In genomic region chr20:22411568-22412450, GRCh38 we compare ENCODE assay signal across 1 cellular context.
TF ChIP-seq lines count a peak whose summit lies in the region.

No MANE protein-coding gene starts in this region.

TF ChIP-seq in HepG2, 621 proteins besides CTCF, POLR2A, EP300 and RAD21 (continued from another document and continues in another):
- TF ChIP-seq, protein P1, sequence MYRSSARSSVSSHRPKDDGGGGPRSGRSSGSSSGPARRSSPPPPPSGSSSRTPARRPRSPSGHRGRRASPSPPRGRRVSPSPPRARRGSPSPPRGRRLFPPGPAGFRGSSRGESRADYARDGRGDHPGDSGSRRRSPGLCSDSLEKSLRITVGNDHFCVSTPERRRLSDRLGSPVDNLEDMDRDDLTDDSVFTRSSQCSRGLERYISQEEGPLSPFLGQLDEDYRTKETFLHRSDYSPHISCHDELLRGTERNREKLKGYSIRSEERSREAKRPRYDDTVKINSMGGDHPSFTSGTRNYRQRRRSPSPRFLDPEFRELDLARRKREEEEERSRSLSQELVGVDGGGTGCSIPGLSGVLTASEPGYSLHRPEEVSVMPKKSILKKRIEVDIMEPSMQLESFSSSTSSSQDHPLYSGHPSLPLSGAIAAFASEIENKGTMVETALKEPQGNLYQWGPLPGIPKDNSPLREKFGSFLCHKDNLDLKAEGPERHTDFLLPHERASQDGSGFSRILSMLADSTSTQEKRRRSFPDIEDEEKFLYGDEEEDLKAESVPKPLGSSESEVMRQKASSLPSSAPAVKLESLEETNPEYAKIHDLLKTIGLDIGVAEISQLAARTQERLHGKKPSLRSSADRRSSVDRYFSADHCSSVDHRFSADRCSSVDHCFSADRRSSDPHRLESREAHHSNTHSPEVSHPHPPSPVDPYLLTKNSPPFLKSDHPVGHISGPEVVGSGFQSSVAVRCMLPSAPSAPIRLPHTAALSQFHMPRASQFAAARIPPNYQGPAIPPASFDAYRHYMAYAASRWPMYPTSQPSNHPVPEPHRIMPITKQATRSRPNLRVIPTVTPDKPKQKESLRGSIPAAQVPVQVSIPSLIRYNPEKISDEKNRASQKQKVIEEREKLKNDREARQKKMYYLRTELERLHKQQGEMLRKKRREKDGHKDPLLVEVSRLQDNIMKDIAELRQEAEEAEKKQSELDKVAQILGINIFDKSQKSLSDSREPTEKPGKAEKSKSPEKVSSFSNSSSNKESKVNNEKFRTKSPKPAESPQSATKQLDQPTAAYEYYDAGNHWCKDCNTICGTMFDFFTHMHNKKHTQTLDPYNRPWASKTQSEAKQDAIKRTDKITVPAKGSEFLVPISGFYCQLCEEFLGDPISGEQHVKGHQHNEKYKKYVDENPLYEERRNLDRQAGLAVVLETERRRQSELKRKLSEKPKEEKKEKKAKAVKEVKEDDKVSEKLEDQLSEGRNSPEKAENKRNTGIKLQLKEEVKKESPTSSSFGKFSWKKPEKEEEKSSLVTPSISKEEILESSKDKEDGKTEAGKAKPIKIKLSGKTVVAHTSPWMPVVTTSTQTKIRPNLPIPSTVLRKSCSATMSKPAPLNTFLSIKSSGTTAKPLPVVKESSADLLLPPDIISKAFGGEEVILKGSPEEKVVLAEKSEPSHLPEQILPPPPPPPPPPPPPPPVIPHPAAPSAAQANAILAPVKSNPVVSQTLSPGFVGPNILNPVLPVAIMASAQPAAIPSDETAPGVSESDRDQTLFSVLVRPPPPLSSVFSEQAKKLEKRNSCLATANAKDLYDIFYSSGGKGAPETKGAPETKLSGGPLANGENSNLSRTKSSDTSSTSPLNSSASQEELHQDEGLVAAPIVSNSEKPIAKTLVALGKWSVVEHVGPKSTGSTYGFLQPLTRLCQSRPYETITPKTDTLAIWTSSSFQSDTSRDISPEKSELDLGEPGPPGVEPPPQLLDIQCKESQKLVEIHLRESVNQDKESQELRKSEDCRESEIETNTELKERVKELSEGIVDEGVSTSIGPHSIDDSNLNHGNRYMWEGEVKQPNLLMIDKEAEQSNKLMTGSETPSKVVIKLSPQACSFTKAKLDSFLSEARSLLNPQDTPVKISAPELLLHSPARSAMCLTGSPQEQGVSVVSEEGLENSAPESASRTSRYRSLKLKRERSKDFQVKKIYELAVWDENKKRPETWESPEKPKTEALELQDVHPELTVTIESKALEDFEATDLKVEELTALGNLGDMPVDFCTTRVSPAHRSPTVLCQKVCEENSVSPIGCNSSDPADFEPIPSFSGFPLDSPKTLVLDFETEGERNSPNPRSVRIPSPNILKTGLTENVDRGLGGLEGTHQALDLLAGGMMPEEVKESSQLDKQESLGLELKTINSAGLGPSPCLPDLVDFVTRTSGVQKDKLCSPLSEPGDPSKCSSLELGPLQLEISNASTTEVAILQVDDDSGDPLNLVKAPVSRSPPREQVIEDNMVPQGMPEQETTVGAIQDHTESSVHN (CRISPR knock-in tag; IDR thresholded peaks at IDR 0.05): peak; percentile 56; the same call in 1 of the 2 replicates
- peak; percentile 89 for TF ChIP-seq FOXA3 (CRISPR knock-in tag; IDR thresholded peaks at IDR 0.05)
- TF ChIP-seq ZNF496 (CRISPR knock-in tag; IDR thresholded peaks at IDR 0.05; ENCODE audit: insufficient replicate concordance): no peak
- TF ChIP-seq ZBTB8A (CRISPR knock-in tag; IDR thresholded peaks at IDR 0.05; ENCODE audit: borderline replicate concordance, low read depth): 0 out of 2 replicates have a peak, but pooled peaks have one; percentile 15
- peak; percentile 17; the same call in 1 of the 2 replicates for TF ChIP-seq PITX1 (CRISPR knock-in tag; IDR thresholded peaks at IDR 0.05)
- TF ChIP-seq HDAC2 (CRISPR knock-in tag; IDR thresholded peaks at IDR 0.05): peak; percentile 37; the same call in 1 of the 2 replicates
- no peak; the same call in 1 of the 2 replicates for TF ChIP-seq EED (CRISPR knock-in tag; IDR thresholded peaks at IDR 0.05)
- TF ChIP-seq ZNF383 (CRISPR knock-in tag; IDR thresholded peaks at IDR 0.05; ENCODE audit: borderline replicate concordance): peak; percentile 66; the same call in 1 of the 2 replicates
- TF ChIP-seq, protein P2, sequence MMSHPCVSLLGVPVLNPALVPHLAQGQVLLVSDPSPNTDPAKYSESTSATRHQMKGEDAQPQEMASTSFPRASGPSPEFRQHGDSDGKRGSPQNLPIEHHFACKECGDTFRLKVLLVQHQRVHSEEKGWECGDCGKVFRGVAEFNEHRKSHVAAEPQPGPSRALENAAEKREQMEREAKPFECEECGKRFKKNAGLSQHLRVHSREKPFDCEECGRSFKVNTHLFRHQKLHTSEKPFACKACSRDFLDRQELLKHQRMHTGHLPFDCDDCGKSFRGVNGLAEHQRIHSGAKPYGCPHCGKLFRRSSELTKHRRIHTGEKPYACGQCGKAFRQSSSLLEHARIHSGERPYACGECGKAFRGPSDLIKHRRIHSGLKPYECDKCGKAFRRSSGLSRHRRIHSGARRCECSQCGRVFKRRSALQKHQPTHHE (CRISPR knock-in tag; IDR thresholded peaks at IDR 0.05; ENCODE audit: borderline replicate concordance): no peak
- peak; percentile 69; the same call in 1 of the 2 replicates for TF ChIP-seq NR2C2 (CRISPR knock-in tag; IDR thresholded peaks at IDR 0.05; ENCODE audit: borderline replicate concordance)
- no peak for TF ChIP-seq ZNF530 (CRISPR knock-in tag; IDR thresholded peaks at IDR 0.05; ENCODE audit: low read depth)
- peak; percentile 74 for TF ChIP-seq ZNF781 (CRISPR knock-in tag; IDR thresholded peaks at IDR 0.05; ENCODE audit: borderline replicate concordance, not compliant biosample characterization)
- no peak for TF ChIP-seq SMARCC2 (IDR thresholded peaks at IDR 0.05)
- peak; percentile 28; the same call in 1 of the 2 replicates for TF ChIP-seq GMEB1 (CRISPR knock-in tag; IDR thresholded peaks at IDR 0.05; ENCODE audit: borderline replicate concordance)
- TF ChIP-seq, protein P3, sequence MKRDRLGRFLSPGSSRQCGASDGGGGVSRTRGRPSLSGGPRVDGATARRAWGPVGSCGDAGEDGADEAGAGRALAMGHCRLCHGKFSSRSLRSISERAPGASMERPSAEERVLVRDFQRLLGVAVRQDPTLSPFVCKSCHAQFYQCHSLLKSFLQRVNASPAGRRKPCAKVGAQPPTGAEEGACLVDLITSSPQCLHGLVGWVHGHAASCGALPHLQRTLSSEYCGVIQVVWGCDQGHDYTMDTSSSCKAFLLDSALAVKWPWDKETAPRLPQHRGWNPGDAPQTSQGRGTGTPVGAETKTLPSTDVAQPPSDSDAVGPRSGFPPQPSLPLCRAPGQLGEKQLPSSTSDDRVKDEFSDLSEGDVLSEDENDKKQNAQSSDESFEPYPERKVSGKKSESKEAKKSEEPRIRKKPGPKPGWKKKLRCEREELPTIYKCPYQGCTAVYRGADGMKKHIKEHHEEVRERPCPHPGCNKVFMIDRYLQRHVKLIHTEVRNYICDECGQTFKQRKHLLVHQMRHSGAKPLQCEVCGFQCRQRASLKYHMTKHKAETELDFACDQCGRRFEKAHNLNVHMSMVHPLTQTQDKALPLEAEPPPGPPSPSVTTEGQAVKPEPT (CRISPR knock-in tag; IDR thresholded peaks at IDR 0.05; ENCODE audit: low read depth): peak; percentile 73
- TF ChIP-seq BCLAF1 (IDR thresholded peaks at IDR 0.05): no peak
- TF ChIP-seq, protein P4, sequence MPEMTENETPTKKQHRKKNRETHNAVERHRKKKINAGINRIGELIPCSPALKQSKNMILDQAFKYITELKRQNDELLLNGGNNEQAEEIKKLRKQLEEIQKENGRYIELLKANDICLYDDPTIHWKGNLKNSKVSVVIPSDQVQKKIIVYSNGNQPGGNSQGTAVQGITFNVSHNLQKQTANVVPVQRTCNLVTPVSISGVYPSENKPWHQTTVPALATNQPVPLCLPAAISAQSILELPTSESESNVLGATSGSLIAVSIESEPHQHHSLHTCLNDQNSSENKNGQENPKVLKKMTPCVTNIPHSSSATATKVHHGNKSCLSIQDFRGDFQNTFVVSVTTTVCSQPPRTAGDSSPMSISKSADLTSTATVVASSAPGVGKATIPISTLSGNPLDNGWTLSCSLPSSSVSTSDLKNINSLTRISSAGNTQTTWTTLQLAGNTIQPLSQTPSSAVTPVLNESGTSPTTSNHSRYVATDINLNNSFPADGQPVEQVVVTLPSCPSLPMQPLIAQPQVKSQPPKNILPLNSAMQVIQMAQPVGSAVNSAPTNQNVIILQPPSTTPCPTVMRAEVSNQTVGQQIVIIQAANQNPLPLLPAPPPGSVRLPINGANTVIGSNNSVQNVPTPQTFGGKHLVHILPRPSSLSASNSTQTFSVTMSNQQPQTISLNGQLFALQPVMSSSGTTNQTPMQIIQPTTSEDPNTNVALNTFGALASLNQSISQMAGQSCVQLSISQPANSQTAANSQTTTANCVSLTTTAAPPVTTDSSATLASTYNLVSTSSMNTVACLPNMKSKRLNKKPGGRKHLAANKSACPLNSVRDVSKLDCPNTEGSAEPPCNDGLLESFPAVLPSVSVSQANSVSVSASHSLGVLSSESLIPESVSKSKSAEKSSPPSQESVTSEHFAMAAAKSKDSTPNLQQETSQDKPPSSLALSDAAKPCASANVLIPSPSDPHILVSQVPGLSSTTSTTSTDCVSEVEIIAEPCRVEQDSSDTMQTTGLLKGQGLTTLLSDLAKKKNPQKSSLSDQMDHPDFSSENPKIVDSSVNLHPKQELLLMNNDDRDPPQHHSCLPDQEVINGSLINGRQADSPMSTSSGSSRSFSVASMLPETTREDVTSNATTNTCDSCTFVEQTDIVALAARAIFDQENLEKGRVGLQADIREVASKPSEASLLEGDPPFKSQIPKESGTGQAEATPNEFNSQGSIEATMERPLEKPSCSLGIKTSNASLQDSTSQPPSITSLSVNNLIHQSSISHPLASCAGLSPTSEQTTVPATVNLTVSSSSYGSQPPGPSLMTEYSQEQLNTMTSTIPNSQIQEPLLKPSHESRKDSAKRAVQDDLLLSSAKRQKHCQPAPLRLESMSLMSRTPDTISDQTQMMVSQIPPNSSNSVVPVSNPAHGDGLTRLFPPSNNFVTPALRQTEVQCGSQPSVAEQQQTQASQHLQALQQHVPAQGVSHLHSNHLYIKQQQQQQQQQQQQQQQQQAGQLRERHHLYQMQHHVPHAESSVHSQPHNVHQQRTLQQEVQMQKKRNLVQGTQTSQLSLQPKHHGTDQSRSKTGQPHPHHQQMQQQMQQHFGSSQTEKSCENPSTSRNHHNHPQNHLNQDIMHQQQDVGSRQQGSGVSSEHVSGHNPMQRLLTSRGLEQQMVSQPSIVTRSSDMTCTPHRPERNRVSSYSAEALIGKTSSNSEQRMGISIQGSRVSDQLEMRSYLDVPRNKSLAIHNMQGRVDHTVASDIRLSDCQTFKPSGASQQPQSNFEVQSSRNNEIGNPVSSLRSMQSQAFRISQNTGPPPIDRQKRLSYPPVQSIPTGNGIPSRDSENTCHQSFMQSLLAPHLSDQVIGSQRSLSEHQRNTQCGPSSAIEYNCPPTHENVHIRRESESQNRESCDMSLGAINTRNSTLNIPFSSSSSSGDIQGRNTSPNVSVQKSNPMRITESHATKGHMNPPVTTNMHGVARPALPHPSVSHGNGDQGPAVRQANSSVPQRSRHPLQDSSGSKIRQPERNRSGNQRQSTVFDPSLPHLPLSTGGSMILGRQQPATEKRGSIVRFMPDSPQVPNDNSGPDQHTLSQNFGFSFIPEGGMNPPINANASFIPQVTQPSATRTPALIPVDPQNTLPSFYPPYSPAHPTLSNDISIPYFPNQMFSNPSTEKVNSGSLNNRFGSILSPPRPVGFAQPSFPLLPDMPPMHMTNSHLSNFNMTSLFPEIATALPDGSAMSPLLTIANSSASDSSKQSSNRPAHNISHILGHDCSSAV (CRISPR knock-in tag; IDR thresholded peaks at IDR 0.05; ENCODE audit: borderline replicate concordance): no peak
- TF ChIP-seq ZNF761 (CRISPR knock-in tag; conservative IDR thresholded peaks at IDR 0.05): 0 out of 2 replicates have a peak, but pooled peaks have one; percentile 68
- no peak; the same call in 1 of the 2 replicates for TF ChIP-seq ZMYM3 (CRISPR knock-in tag; IDR thresholded peaks at IDR 0.05)
- TF ChIP-seq FOXO1 (CRISPR knock-in tag; IDR thresholded peaks at IDR 0.05): peak; percentile 90
- TF ChIP-seq, protein P5, sequence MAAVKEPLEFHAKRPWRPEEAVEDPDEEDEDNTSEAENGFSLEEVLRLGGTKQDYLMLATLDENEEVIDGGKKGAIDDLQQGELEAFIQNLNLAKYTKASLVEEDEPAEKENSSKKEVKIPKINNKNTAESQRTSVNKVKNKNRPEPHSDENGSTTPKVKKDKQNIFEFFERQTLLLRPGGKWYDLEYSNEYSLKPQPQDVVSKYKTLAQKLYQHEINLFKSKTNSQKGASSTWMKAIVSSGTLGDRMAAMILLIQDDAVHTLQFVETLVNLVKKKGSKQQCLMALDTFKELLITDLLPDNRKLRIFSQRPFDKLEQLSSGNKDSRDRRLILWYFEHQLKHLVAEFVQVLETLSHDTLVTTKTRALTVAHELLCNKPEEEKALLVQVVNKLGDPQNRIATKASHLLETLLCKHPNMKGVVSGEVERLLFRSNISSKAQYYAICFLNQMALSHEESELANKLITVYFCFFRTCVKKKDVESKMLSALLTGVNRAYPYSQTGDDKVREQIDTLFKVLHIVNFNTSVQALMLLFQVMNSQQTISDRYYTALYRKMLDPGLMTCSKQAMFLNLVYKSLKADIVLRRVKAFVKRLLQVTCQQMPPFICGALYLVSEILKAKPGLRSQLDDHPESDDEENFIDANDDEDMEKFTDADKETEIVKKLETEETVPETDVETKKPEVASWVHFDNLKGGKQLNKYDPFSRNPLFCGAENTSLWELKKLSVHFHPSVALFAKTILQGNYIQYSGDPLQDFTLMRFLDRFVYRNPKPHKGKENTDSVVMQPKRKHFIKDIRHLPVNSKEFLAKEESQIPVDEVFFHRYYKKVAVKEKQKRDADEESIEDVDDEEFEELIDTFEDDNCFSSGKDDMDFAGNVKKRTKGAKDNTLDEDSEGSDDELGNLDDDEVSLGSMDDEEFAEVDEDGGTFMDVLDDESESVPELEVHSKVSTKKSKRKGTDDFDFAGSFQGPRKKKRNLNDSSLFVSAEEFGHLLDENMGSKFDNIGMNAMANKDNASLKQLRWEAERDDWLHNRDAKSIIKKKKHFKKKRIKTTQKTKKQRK (IDR thresholded peaks at IDR 0.05; ENCODE audit: low read length): no peak
